ENCODE assay signal across 1 cellular context in the genomic region with DNA sequence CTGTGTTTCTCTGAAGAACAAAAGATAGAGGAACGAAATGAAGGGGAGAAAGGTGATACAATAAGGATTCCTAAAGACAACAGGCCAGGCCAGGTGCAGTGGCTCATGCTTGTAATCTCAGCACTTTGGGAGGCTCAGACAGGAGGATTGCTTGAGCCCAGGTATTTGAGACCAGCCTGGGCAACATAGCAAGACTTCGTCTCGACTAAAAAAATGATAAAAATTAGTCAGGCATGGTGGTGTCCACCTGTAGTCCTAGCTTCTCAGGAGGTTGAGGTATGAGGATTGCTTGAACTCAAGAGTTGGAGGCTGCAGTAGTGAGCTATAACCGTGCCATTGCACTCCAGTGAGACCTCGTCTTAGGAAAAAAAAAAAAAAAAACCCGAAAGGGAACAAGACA.
TF ChIP-seq lines count a peak whose summit lies in the region.

No MANE protein-coding gene starts in this region.

TF ChIP-seq in HCT116, 20 proteins besides CTCF, POLR2A, EP300 and RAD21:
- TF ChIP-seq, protein P1, sequence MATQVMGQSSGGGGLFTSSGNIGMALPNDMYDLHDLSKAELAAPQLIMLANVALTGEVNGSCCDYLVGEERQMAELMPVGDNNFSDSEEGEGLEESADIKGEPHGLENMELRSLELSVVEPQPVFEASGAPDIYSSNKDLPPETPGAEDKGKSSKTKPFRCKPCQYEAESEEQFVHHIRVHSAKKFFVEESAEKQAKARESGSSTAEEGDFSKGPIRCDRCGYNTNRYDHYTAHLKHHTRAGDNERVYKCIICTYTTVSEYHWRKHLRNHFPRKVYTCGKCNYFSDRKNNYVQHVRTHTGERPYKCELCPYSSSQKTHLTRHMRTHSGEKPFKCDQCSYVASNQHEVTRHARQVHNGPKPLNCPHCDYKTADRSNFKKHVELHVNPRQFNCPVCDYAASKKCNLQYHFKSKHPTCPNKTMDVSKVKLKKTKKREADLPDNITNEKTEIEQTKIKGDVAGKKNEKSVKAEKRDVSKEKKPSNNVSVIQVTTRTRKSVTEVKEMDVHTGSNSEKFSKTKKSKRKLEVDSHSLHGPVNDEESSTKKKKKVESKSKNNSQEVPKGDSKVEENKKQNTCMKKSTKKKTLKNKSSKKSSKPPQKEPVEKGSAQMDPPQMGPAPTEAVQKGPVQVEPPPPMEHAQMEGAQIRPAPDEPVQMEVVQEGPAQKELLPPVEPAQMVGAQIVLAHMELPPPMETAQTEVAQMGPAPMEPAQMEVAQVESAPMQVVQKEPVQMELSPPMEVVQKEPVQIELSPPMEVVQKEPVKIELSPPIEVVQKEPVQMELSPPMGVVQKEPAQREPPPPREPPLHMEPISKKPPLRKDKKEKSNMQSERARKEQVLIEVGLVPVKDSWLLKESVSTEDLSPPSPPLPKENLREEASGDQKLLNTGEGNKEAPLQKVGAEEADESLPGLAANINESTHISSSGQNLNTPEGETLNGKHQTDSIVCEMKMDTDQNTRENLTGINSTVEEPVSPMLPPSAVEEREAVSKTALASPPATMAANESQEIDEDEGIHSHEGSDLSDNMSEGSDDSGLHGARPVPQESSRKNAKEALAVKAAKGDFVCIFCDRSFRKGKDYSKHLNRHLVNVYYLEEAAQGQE (IDR thresholded peaks at IDR 0.05; ENCODE audit: low read depth), result no peak
- TF ChIP-seq TCF7L2 (IDR thresholded peaks at IDR 0.05; ENCODE audit: borderline replicate concordance, extremely low read depth, insufficient read depth, insufficient read length) (no peak), ZFX (IDR thresholded peaks at IDR 0.05) (no peak), SRF (IDR thresholded peaks at IDR 0.05; ENCODE audit: low read depth) (no peak), EZH2phosphoT487 (IDR thresholded peaks at IDR 0.05; ENCODE audit: borderline replicate concordance) (no peak), EGR1 (IDR thresholded peaks at IDR 0.05; ENCODE audit: low read depth) (no peak), FOSL1 (IDR thresholded peaks at IDR 0.05; ENCODE audit: low read depth) (no peak), JUND (IDR thresholded peaks at IDR 0.05) (no peak), SIN3A (IDR thresholded peaks at IDR 0.05; ENCODE audit: low read depth) (no peak), CEBPB (IDR thresholded peaks at IDR 0.05; ENCODE audit: low read depth) (no peak), EZH2 (IDR thresholded peaks at IDR 0.05) (no peak), SP1 (IDR thresholded peaks at IDR 0.05; ENCODE audit: low read depth) (no peak)
- TF ChIP-seq, protein P2, sequence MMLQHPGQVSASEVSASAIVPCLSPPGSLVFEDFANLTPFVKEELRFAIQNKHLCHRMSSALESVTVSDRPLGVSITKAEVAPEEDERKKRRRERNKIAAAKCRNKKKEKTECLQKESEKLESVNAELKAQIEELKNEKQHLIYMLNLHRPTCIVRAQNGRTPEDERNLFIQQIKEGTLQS (IDR thresholded peaks at IDR 0.05), result no peak
- TF ChIP-seq, protein P3, sequence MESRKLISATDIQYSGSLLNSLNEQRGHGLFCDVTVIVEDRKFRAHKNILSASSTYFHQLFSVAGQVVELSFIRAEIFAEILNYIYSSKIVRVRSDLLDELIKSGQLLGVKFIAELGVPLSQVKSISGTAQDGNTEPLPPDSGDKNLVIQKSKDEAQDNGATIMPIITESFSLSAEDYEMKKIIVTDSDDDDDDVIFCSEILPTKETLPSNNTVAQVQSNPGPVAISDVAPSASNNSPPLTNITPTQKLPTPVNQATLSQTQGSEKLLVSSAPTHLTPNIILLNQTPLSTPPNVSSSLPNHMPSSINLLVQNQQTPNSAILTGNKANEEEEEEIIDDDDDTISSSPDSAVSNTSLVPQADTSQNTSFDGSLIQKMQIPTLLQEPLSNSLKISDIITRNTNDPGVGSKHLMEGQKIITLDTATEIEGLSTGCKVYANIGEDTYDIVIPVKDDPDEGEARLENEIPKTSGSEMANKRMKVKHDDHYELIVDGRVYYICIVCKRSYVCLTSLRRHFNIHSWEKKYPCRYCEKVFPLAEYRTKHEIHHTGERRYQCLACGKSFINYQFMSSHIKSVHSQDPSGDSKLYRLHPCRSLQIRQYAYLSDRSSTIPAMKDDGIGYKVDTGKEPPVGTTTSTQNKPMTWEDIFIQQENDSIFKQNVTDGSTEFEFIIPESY (IDR thresholded peaks at IDR 0.05; ENCODE audit: extremely low read depth, insufficient replicate concordance, low read length), result no peak
